In the genomic region with DNA sequence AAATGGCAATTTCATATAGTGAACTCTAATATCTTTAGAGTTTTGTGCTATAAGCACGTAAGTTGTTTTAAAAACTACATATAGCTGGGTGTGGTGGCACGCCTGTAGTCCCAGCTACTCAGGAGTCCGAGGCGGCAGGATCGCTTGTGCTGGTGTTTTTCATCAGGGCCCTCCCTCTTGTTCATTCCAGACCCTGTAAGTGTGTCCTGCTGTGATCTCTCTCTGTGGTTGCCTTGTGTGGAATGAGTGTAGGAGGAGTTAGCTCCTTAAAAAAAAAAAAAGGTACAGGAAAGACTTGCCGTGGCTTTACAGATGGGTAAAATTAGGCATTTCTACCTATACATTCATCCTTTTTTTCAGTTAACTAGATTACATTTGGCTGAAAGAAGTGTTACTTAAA, we compare ENCODE assay signal across 18 cellular contexts. TPM values are rescaled to one million over a fixed set of nuclear protein-coding genes. Genes with fewer than 3 reads are reported as not detected.
A peak's percentile ranks its signal among the peaks of the same experiment; 100 is the strongest.
DNase-seq lines count a peak whose midpoint lies in the region; FAIRE-seq and TF ChIP-seq lines count a peak whose summit lies in the region.
"Had no signal": no experiment of that assay in that cellular context is flagged by ENCODE, and none has a peak within 500 bp of the region (broad histone marks: within the 10 kb centered on the region; RNA-seq: fewer than 3 reads in every experiment).

No MANE protein-coding gene starts in this region.

- DNase-seq in amniotic epithelial cell (ENCODE audit: low read depth) (peak; percentile 73), iris pigment epithelial cell (ENCODE audit: low read depth) (peak; percentile 34), D721Med (ENCODE audit: insufficient read length, low spot score) (no peak), islet precursor cell (no peak), frontal cortex (ENCODE audit: low spot score in 2 of 2) (no peak), NCI-H1417 (lab: John Stamatoyannopoulos, UW) (no peak)
- DNase-seq: ACHN, AML-193, COR-L47, DMS153, H9, NCI-H1417 treated with DMSO at 0.1 percent for 48 hours, NCI-H2029, NCI-H524, PC-9, SJCRH30 had no signal

- H3K9ac ChIP-seq in parathyroid adenoma, result no peak overlapping the region

- H3K27me3 ChIP-seq in parathyroid adenoma (ENCODE audit: control insufficient read depth, insufficient read depth, low read length), result no peaks in the 10 kb centered on the region
- H3K27me3 ChIP-seq: SJCRH30 had no signal

- CTCF ChIA-PET in HEK293 (lab: Yijun Ruan, JAX), result interaction anchor here (0.6 to 2.1 kb wide), 5 partner anchors 9 to 247 kb away, joined by 3 to 10 read pairs (median 3); no protein-coding TSS in a partner anchor

- peaks cover 36 to 90% of the 10 kb centered on the region in 2 experiments for H3K36me3 ChIP-seq in HEK293 (ENCODE audit: control insufficient read depth in 2 of 2, insufficient read depth in 1 of 2, low read length in 2 of 2)
- no peaks in the 10 kb centered on the region for H3K36me3 ChIP-seq in parathyroid adenoma (ENCODE audit: control insufficient read depth, insufficient read depth, low read length)

- no peak overlapping the region for H3K4me2 ChIP-seq in parathyroid adenoma (ENCODE audit: low read length)
- H3K4me2 ChIP-seq: PC-9 had no signal

- H3K4me1 ChIP-seq in HEK293 (ENCODE audit: control insufficient read depth, insufficient read depth, low read length), result peaks cover 5% of the 10 kb centered on the region; the same call in 1 of the 2 replicates
- H3K4me1 ChIP-seq in parathyroid adenoma, result peaks cover 16% of the 10 kb centered on the region

- H3K27ac ChIP-seq in HEK293 (ENCODE audit: extremely low read depth, low read depth, low read length) (no peak overlapping the region), parathyroid adenoma (peak overlapping the region; percentile 49)
- H3K27ac ChIP-seq: PC-9, SJCRH30 had no signal

- no peak overlapping the region for H3K4me3 ChIP-seq in HEK293 (ENCODE audit: low read depth, low read length)
- no peak overlapping the region for H3K4me3 ChIP-seq in parathyroid adenoma (ENCODE audit: low read depth, low read length)
- H3K4me3 ChIP-seq: PC-9, SJCRH30 had no signal

- H3K9me3 ChIP-seq in HEK293 (ENCODE audit: control insufficient read depth, insufficient read depth, low read depth, low read length) (no peaks in the 10 kb centered on the region), parathyroid adenoma (ENCODE audit: control insufficient read depth, low read length) (no peaks in the 10 kb centered on the region)
- H3K9me3 ChIP-seq: SJCRH30 had no signal

- FAIRE-seq in D721Med (lab: Jason Lieb, UNC) (no peak), frontal cortex (lab: Jason Lieb, UNC) (no peak)

- TF ChIP-seq CTCF in HEK293 (tag by site-specific recombination; IDR thresholded peaks at IDR 0.05) (no peak), parathyroid adenoma (IDR thresholded peaks at IDR 0.05) (no peak), D721Med (IDR thresholded peaks at IDR 0.05; ENCODE audit: insufficient read depth, missing control alignments) (no peak)

- H2AFZ ChIP-seq in parathyroid adenoma, result no peak overlapping the region
- H2AFZ ChIP-seq: PC-9 had no signal

- POLR2A ChIA-PET in HEK293 (lab: Yijun Ruan, JAX), result no interaction called here

- no peaks in the 10 kb centered on the region for H3K79me2 ChIP-seq in parathyroid adenoma

TF ChIP-seq in HEK293, 187 proteins besides CTCF, POLR2A, EP300 and RAD21:
- TF ChIP-seq OSR2 (tag by site-specific recombination; IDR thresholded peaks at IDR 0.05) (no peak), ZIC2 (tag by site-specific recombination; IDR thresholded peaks at IDR 0.05) (0 out of 2 replicates have a peak, but pooled peaks have one; percentile 23), IKZF3 (tag by site-specific recombination; IDR thresholded peaks at IDR 0.05) (no peak)

RNA-seq across cellular contexts. Expression of a gene that starts 35.4 kb away (rescaled TPM):
- total RNA-seq in frontal cortex, result 84.8 TPM

RNA-seq across cellular contexts. Expression of a gene that starts 48.5 kb away (rescaled TPM):
- total RNA-seq in frontal cortex, result 11.8 TPM

Comparison
In these comparisons a context has a peak if more than half of its experiments do, and no peak if none do; other contexts are left out.
1. DNase-seq: peak in amniotic epithelial cell (single experiment) and iris pigment epithelial cell (single experiment); none in D721Med (single experiment), islet precursor cell (single experiment), frontal cortex (0 of 2) and NCI-H1417 (0 of 3).